In genomic region chr11:79471071-79471470, GRCh38 we compare ENCODE assay signal across 1 cellular context.
TF ChIP-seq lines count a peak whose summit lies in the region.

No MANE protein-coding gene starts in this region.

TF ChIP-seq in GM23338, 12 proteins besides CTCF, POLR2A, EP300 and RAD21 (continued from another document):
- TF ChIP-seq ZNF462 (CRISPR knock-in tag; IDR thresholded peaks at IDR 0.05) (peak; percentile 54; the same call in 1 of the 2 replicates), NANOG (IDR thresholded peaks at IDR 0.05; ENCODE audit: borderline replicate concordance) (no peak)
